ENCODE assay signal across 26 cellular contexts in genomic region chr2:5020451-5020850, GRCh38.
A peak's percentile ranks its signal among the peaks of the same experiment; 100 is the strongest.
DNase-seq lines count a peak whose midpoint lies in the region; TF ChIP-seq lines count a peak whose summit lies in the region.
"Had no signal": no experiment of that assay in that cellular context is flagged by ENCODE, and none has a peak within 500 bp of the region (broad histone marks: within the 10 kb centered on the region; RNA-seq: fewer than 3 reads in every experiment).

No MANE protein-coding gene starts in this region.

- peak; percentile 56 for DNase-seq in D341Med (ENCODE audit: low spot score)
- DNase-seq in NCI-H146 (lab: John Stamatoyannopoulos, UW) = peak; percentile 77
- peak; percentile 99 for DNase-seq in NCI-H524 treated with DMSO at 0.1 percent for 48 hours (lab: John Stamatoyannopoulos, UW)
- no peak for DNase-seq in GM03348 (ENCODE audit: low spot score)
- DNase-seq in stimulated activated CD4-positive, alpha-beta T cell treated with anti-CD3 and anti-CD28 coated beads, Interleukin-2, amount 100 ng/mL, for 48 hours = no peak
- DNase-seq in activated gamma-delta T cell (lab: John Stamatoyannopoulos, UW) = no peak
- DNase-seq: activated CD4-positive, alpha-beta T cell treated with anti-CD3 and anti-CD28 coated beads for 48 hours; activated CD8-positive, alpha-beta memory T cell treated with anti-CD3 and anti-CD28 coated beads for 24 hours; activated effector memory CD4-positive, alpha-beta T cell treated with Interleukin-2 at 50 U/mL for 16 hours; activated naive CD8-positive, alpha-beta T cell treated with anti-CD3 and anti-CD28 coated beads for 36 hours; anterior cingulate cortex; Caco-2; hypothalamus; Karpas-422; mucosa of descending colon; natural killer cell; NCI-H187 treated with DMSO at 0.1 percent for 48 hours; NCI-H226; PC-9; psoas muscle; sigmoid colon; stimulated activated CD4-positive, alpha-beta T cell treated with anti-CD3 and anti-CD28 coated beads, Interleukin-4, amount 100 ng/mL, for 24 hours; thyroid gland had no signal

- H3K4me1 Mint-ChIP-seq in brain = peaks cover 20% of the 10 kb centered on the region
- H3K4me1 Mint-ChIP-seq: activated naive CD8-positive, alpha-beta T cell treated with anti-CD3 and anti-CD28 coated beads for 36 hours; GM23338; natural killer cell had no signal

- peaks cover 3% of the 10 kb centered on the region for H3K27me3 Mint-ChIP-seq in brain
- H3K27me3 Mint-ChIP-seq: activated naive CD8-positive, alpha-beta T cell treated with anti-CD3 and anti-CD28 coated beads for 36 hours had no signal

- H3K27ac Mint-ChIP-seq in brain = peak overlapping the region; percentile 40 to 82 (median 65)
- H3K27ac Mint-ChIP-seq: activated naive CD8-positive, alpha-beta T cell treated with anti-CD3 and anti-CD28 coated beads for 36 hours; GM23338; natural killer cell; T-helper 2 cell treated with Interferon-gamma antibody and Interleukin-4, amounts not matched to agents 5 μg/mL and 100 μg/mL, for 36 hours had no signal

- H3K4me3 Mint-ChIP-seq in brain = peak overlapping the region in 2 of 5 experiments; percentile 35 to 38
- H3K4me3 Mint-ChIP-seq: activated naive CD8-positive, alpha-beta T cell treated with anti-CD3 and anti-CD28 coated beads for 36 hours; GM23338; natural killer cell; T-helper 2 cell treated with Interferon-gamma antibody and Interleukin-4, amounts not matched to agents 5 μg/mL and 100 μg/mL, for 36 hours had no signal

- H3K36me3 Mint-ChIP-seq in brain = peaks cover 7% of the 10 kb centered on the region
- H3K36me3 Mint-ChIP-seq: activated naive CD8-positive, alpha-beta T cell treated with anti-CD3 and anti-CD28 coated beads for 36 hours; natural killer cell had no signal

- TF ChIP-seq CTCF in brain (conservative IDR thresholded peaks at IDR 0.05) = no peak

- peaks cover 15 to 33% (median 23%) of the 10 kb centered on the region in 5 experiments for H3K9me3 Mint-ChIP-seq in brain

Comparison
In these comparisons a context has a peak if more than half of its experiments do, and no peak if none do; other contexts are left out.
1. DNase-seq: peak in D341Med (single experiment), NCI-H146 (single experiment) and NCI-H524 treated with DMSO at 0.1 percent for 48 hours (single experiment); none in GM03348 (single experiment), stimulated activated CD4-positive, alpha-beta T cell treated with anti-CD3 and anti-CD28 coated beads, Interleukin-2, amount 100 ng/mL, for 48 hours (0 of 2) and activated gamma-delta T cell (single experiment).